ENCODE assay signal across 17 cellular contexts in the genomic region with DNA sequence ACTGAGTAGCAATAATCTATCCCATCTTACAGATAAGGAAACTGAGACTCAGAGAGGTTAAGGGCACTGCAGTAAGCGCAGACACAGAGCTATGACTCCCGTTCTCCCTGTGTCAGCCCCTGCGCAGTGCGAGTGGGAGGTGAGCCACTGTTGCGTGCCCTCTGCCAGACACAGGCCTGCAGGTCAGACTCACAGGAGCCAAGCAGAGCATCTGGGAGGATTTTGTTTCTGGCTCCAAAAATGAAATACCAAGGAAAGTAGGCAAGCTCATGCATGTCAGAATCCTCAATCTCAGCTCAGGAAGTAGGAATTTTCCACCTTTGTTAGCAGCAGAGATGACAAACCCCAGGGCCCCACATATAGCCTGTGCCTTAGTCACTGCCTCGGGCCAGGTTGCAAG. TPM values are rescaled to one million over a fixed set of nuclear protein-coding genes. Genes with fewer than 3 reads are reported as not detected.
"Had no signal": no experiment of that assay in that cellular context is flagged by ENCODE, and none has a peak within 500 bp of the region (broad histone marks: within the 10 kb centered on the region; RNA-seq: fewer than 3 reads in every experiment).

No MANE protein-coding gene starts in this region.

- H3K4me3 ChIP-seq: coronary artery, tibial artery had no signal

- H3K4me3 Mint-ChIP-seq: activated B cell treated with CpG ODN at 0.5 μM for 24 hours; activated CD4-positive, alpha-beta T cell treated with anti-CD3 and anti-CD28 coated beads, Interleukin-2, amount 10 ng/mL, durations not matched to agents 7 days and 5 days; immature natural killer cell; natural killer cell treated with Interleukin-12 subunit alpha and Interleukin-12 subunit beta and Interleukin-15 and Interleukin-18, amount 100 ng/mL, for 72 hours; T-helper 17 cell had no signal

- H3K4me1 Mint-ChIP-seq: activated B cell treated with CpG ODN at 0.5 μM for 24 hours; activated CD4-positive, alpha-beta T cell treated with anti-CD3 and anti-CD28 coated beads, Interleukin-2, amount 10 ng/mL, durations not matched to agents 7 days and 5 days; immature natural killer cell had no signal

- H3K27ac ChIP-seq: coronary artery, tibial artery had no signal

- H3K36me3 Mint-ChIP-seq: immature natural killer cell; natural killer cell treated with Interleukin-12 subunit alpha and Interleukin-12 subunit beta and Interleukin-15 and Interleukin-18, amount 100 ng/mL, for 72 hours had no signal

- H3K27ac Mint-ChIP-seq: activated B cell treated with CpG ODN at 0.5 μM for 24 hours; activated CD4-positive, alpha-beta T cell treated with anti-CD3 and anti-CD28 coated beads, Interleukin-2, amount 10 ng/mL, durations not matched to agents 7 days and 5 days; immature natural killer cell; natural killer cell treated with Interleukin-12 subunit alpha and Interleukin-12 subunit beta and Interleukin-15 and Interleukin-18, amount 100 ng/mL, for 72 hours; progenitor cell of endocrine pancreas; T-helper 17 cell had no signal

- DNase-seq: activated B cell treated with CpG ODN at 0.5 μM for 24 hours; activated CD4-positive, alpha-beta T cell treated with anti-CD3 and anti-CD28 coated beads, Interleukin-2, amount 10 ng/mL, durations not matched to agents 7 days and 5 days; activated effector memory CD4-positive, alpha-beta T cell treated with Interleukin-2 at 50 U/mL for 16 hours; activated T-cell treated with anti-CD3 and anti-CD28 coated beads, Interleukin-2, amount 50 U/mL, for 1 hour; amniotic stem cell; effector CD8-positive, alpha-beta T cell; immature natural killer cell; left colon; nucleus accumbens; right cardiac atrium; small intestine; T-helper 17 cell; tibial artery had no signal

- H3K27me3 Mint-ChIP-seq: activated CD4-positive, alpha-beta T cell treated with anti-CD3 and anti-CD28 coated beads, Interleukin-2, amount 10 ng/mL, durations not matched to agents 7 days and 5 days had no signal

- ATAC-seq: activated naive CD4-positive, alpha-beta T cell treated with anti-CD3 and anti-CD28 coated beads, Interleukin-2, amount 50 U/mL, for 72 hours; left colon; natural killer cell treated with Interleukin-12 subunit alpha and Interleukin-12 subunit beta and Interleukin-15 and Interleukin-18, amount 100 ng/mL, for 72 hours; right cardiac atrium; T-helper 17 cell had no signal

RNA-seq across cellular contexts. Expression of gene BDKRB2, which starts 11.2 kb away (rescaled TPM):
- total RNA-seq: activated B cell treated with CpG ODN at 0.5 μM for 24 hours; activated CD4-positive, alpha-beta T cell treated with anti-CD3 and anti-CD28 coated beads, Interleukin-2, amount 10 ng/mL, durations not matched to agents 7 days and 5 days; natural killer cell treated with Interleukin-12 subunit alpha and Interleukin-12 subunit beta and Interleukin-15 and Interleukin-18, amount 100 ng/mL, for 72 hours; T-helper 17 cell had no signal

RNA-seq across cellular contexts. Expression of gene BDKRB1, which starts 40.2 kb away (rescaled TPM):
- total RNA-seq: activated B cell treated with CpG ODN at 0.5 μM for 24 hours; activated CD4-positive, alpha-beta T cell treated with anti-CD3 and anti-CD28 coated beads, Interleukin-2, amount 10 ng/mL, durations not matched to agents 7 days and 5 days; activated naive CD4-positive, alpha-beta T cell treated with anti-CD3 and anti-CD28 coated beads, Interleukin-2, amount 50 U/mL, for 72 hours; natural killer cell treated with Interleukin-12 subunit alpha and Interleukin-12 subunit beta and Interleukin-15 and Interleukin-18, amount 100 ng/mL, for 72 hours; progenitor cell of endocrine pancreas; right cardiac atrium; T-helper 17 cell had no signal
